ENCODE assay signal across 1 cellular context in genomic region chr19:1882089-1882785, GRCh38.
A peak's percentile ranks its signal among the peaks of the same experiment; 100 is the strongest.
TF ChIP-seq lines count a peak whose summit lies in the region.

No MANE protein-coding gene starts in this region.

TF ChIP-seq in GM12878, 131 proteins besides CTCF, POLR2A, EP300 and RAD21:
- peak; percentile 49; the same call in 1 of the 2 replicates for TF ChIP-seq CHD2 (IDR thresholded peaks at IDR 0.05; ENCODE audit: borderline replicate concordance, low read depth, low read length)
- TF ChIP-seq NR2F1 (conservative IDR thresholded peaks at IDR 0.05) = no peak
